ENCODE assay signal across 21 cellular contexts in the genomic region with DNA sequence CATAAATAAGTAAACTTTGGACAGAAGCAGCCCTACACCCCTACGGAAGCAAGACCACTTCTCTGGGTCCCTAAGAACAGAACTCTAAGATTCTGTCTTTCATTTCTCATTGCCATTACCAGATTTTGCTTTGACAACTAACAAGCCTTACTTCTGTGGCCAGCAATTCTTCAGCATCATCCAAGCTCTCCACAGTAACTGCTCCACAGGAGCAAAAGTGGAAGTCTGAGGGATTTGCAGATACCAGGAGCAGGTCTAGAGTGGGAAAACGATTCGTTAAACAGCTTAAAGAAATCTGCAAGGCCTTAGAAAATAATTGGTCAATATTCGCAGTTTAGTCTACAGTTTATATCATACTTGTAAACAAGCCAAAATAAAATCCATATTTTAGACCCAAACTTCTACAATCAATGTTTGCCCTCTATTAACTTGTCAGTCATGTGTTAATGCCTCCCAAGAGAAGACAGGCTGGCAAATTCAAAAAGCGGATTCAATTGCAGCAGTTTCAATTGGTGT. TPM values are rescaled to one million over a fixed set of nuclear protein-coding genes. Genes with fewer than 3 reads are reported as not detected.
A peak's percentile ranks its signal among the peaks of the same experiment; 100 is the strongest.
DNase-seq lines count a peak whose midpoint lies in the region; TF ChIP-seq lines count a peak whose summit lies in the region.
"Had no signal": no experiment of that assay in that cellular context is flagged by ENCODE, and none has a peak within 500 bp of the region (broad histone marks: within the 10 kb centered on the region; RNA-seq: fewer than 3 reads in every experiment).

No MANE protein-coding gene starts in this region.

- DNase-seq in NCI-H2171 treated with DMSO at 0.1 percent for 48 hours (lab: John Stamatoyannopoulos, UW) = peak; percentile 50
- no peak for DNase-seq in NCI-H2171 (lab: John Stamatoyannopoulos, UW)
- peak in 1 of 61 donors; percentile 20 for DNase-seq in caudate nucleus (lab: John Stamatoyannopoulos, UW)
- peak; percentile 59 for DNase-seq in midbrain (lab: John Stamatoyannopoulos, UW)
- peak in 3 of 49 donors; percentile 7 to 12 (median 8) for DNase-seq in substantia nigra (lab: John Stamatoyannopoulos, UW)
- no peak for DNase-seq in activated naive CD4-positive, alpha-beta T cell treated with anti-CD3 and anti-CD28 coated beads for 36 hours
- no peak for DNase-seq in DMS79 treated with DMSO at 0.1 percent for 48 hours (lab: John Stamatoyannopoulos, UW)
- DNase-seq in mammary epithelial cell = no peak
- DNase-seq: activated CD4-positive, alpha-beta T cell treated with anti-CD3 and anti-CD28 coated beads, Interleukin-2, amount 10 ng/mL, durations not matched to agents 7 days and 5 days; Calu3; NCI-H1092 treated with DMSO at 0.1 percent for 48 hours; PC-9; SIG-M5; stimulated activated CD4-positive, alpha-beta T cell treated with anti-CD3 and anti-CD28 coated beads, Interleukin-15, amount 100 ng/mL, for 24 hours had no signal

- intact Hi-C loops in activated naive CD4-positive, alpha-beta T cell treated with anti-CD3 and anti-CD28 coated beads for 36 hours (cut with micrococcal nuclease) = no loop called here
- intact Hi-C loops in mammary epithelial cell (cut with micrococcal nuclease) = no loop called here

- no peak overlapping the region for H3K4me3 ChIP-seq in mammary epithelial cell (replicated peaks in 1 of 3; ENCODE audit: insufficient read depth in 1 of 3, low read depth in 2 of 3, low read length in 3 of 3)
- H3K4me3 ChIP-seq: BLaER1 treated with 17β-estradiol and CSF1 and Interleukin-3, amounts not matched to agents 10 nM and 100 nM; breast epithelium; PC-9 had no signal

- H3K36me3 ChIP-seq in mammary epithelial cell (ENCODE audit: insufficient read depth, low read length) = no peaks in the 10 kb centered on the region
- H3K36me3 ChIP-seq: BLaER1 treated with 17β-estradiol and CSF1 and Interleukin-3, amounts not matched to agents 10 nM and 100 nM; breast epithelium had no signal

- no peaks in the 10 kb centered on the region for H3K36me3 Mint-ChIP-seq in activated naive CD4-positive, alpha-beta T cell treated with anti-CD3 and anti-CD28 coated beads for 36 hours (ENCODE audit: low read depth)
- H3K36me3 Mint-ChIP-seq: mesothelial cell of epicardium had no signal

- no peaks in the 10 kb centered on the region for H3K27me3 ChIP-seq in mammary epithelial cell (ENCODE audit: insufficient read depth, low read length)
- H3K27me3 ChIP-seq: BLaER1 treated with 17β-estradiol and CSF1 and Interleukin-3, amounts not matched to agents 10 nM and 100 nM; breast epithelium; foreskin keratinocyte had no signal

- peaks cover 8% of the 10 kb centered on the region for H3K4me1 ChIP-seq in mammary epithelial cell (ENCODE audit: insufficient read depth, low read length)
- H3K4me1 ChIP-seq: breast epithelium had no signal

- H4K20me1 ChIP-seq in mammary epithelial cell (ENCODE audit: insufficient read depth, low read length) = no peaks in the 10 kb centered on the region
- H4K20me1 ChIP-seq: BLaER1 treated with 17β-estradiol and CSF1 and Interleukin-3, amounts not matched to agents 10 nM and 100 nM had no signal

- H3K9me3 ChIP-seq in mammary epithelial cell (replicated peaks; ENCODE audit: insufficient read depth, low read length) = no peaks in the 10 kb centered on the region
- H3K9me3 ChIP-seq: BLaER1 treated with 17β-estradiol and CSF1 and Interleukin-3, amounts not matched to agents 10 nM and 100 nM; breast epithelium had no signal

- H3K79me2 ChIP-seq in mammary epithelial cell (ENCODE audit: insufficient read depth, low read length) = no peaks in the 10 kb centered on the region

- CTCF ChIA-PET in activated naive CD4-positive, alpha-beta T cell treated with anti-CD3 and anti-CD28 coated beads for 36 hours (lab: Charles Lee) = interaction anchor here (0.9 to 1.6 kb wide), 5 partner anchors 9 to 596 kb away, joined by 3 to 5 read pairs (median 4); no protein-coding TSS in a partner anchor
- CTCF ChIA-PET in mammary epithelial cell (lab: Charles Lee; ENCODE audit: low non-redundant PET) = no interaction called here

- no TSS peak for BruUV-seq in mammary epithelial cell (replicated peaks; lab: Mats Ljungman, UMichigan)

- H3K4me1 Mint-ChIP-seq in activated naive CD4-positive, alpha-beta T cell treated with anti-CD3 and anti-CD28 coated beads for 36 hours (ENCODE audit: low read depth) = peaks cover 2% of the 10 kb centered on the region
- H3K4me1 Mint-ChIP-seq: activated CD4-positive, alpha-beta T cell treated with anti-CD3 and anti-CD28 coated beads, Interleukin-2, amount 10 ng/mL, durations not matched to agents 7 days and 5 days; activated T-helper 17 cell treated with anti-CD3 and anti-CD28 coated beads, Interleukin-2, amount 50 U/mL, for 72 hours had no signal

- H3K27ac ChIP-seq in caudate nucleus (ENCODE audit: low read depth, low read length) (peak overlapping the region; percentile 9), substantia nigra (ENCODE audit: low read depth, low read length, poor library complexity, severe bottlenecking) (peak overlapping the region; percentile 66), mammary epithelial cell (ENCODE audit: insufficient read depth, low read depth, low read length) (no peak overlapping the region)
- H3K27ac ChIP-seq: BLaER1 treated with 17β-estradiol and CSF1 and Interleukin-3, amounts not matched to agents 10 nM and 100 nM; breast epithelium; foreskin keratinocyte; PC-9 had no signal

- H2AFZ ChIP-seq in mammary epithelial cell (ENCODE audit: low read depth, low read length) = no peak overlapping the region
- H2AFZ ChIP-seq: PC-9 had no signal

- no peak overlapping the region for H3K4me3 Mint-ChIP-seq in activated naive CD4-positive, alpha-beta T cell treated with anti-CD3 and anti-CD28 coated beads for 36 hours
- H3K4me3 Mint-ChIP-seq: activated CD4-positive, alpha-beta T cell treated with anti-CD3 and anti-CD28 coated beads, Interleukin-2, amount 10 ng/mL, durations not matched to agents 7 days and 5 days; activated T-helper 17 cell treated with anti-CD3 and anti-CD28 coated beads, Interleukin-2, amount 50 U/mL, for 72 hours; dendritic cell treated with granulocyte-macrophage colony-stimulating factor and Interleukin-4, amounts not matched to agents 40 ng/mL and 50 ng/mL, for 4 days; mesothelial cell of epicardium had no signal

- dilution Hi-C loops in mammary epithelial cell (cut with HindIII; ENCODE audit: low sequenced_read_pairs) = no loop called here

- 94% methylated on average over 5 of the region's 5 CpGs for WGBS in mammary epithelial cell (ENCODE audit: low coverage, missing lambda C conversion rate)

- no peak overlapping the region for H3K4me2 ChIP-seq in mammary epithelial cell (ENCODE audit: insufficient read depth, low read depth, low read length)
- H3K4me2 ChIP-seq: PC-9 had no signal

- no peak for TF ChIP-seq CTCF in mammary epithelial cell (conservative IDR thresholded peaks at IDR 0.05 in 1 of 2, IDR thresholded peaks at IDR 0.05 in 1 of 2; ENCODE audit: extremely low read depth in 1 of 2, insufficient read depth in 1 of 2, low read depth in 1 of 2, low read length in 2 of 2)

- H3K27ac Mint-ChIP-seq in activated naive CD4-positive, alpha-beta T cell treated with anti-CD3 and anti-CD28 coated beads for 36 hours = no peak overlapping the region
- H3K27ac Mint-ChIP-seq: activated CD4-positive, alpha-beta T cell treated with anti-CD3 and anti-CD28 coated beads, Interleukin-2, amount 10 ng/mL, durations not matched to agents 7 days and 5 days; activated T-helper 17 cell treated with anti-CD3 and anti-CD28 coated beads, Interleukin-2, amount 50 U/mL, for 72 hours; dendritic cell treated with granulocyte-macrophage colony-stimulating factor and Interleukin-4, amounts not matched to agents 40 ng/mL and 50 ng/mL, for 4 days; mesothelial cell of epicardium had no signal

- in situ Hi-C loops in mammary epithelial cell (cut with MboI; ENCODE audit: low sequenced_read_pairs in 2 of 2) = loop anchor here in 1 of 2 donors (5.0 kb wide), 1 partner anchor 66 kb away; no protein-coding TSS in a partner anchor

- no peaks in the 10 kb centered on the region for H3K27me3 Mint-ChIP-seq in activated naive CD4-positive, alpha-beta T cell treated with anti-CD3 and anti-CD28 coated beads for 36 hours (ENCODE audit: low read depth)
- H3K27me3 Mint-ChIP-seq: activated CD4-positive, alpha-beta T cell treated with anti-CD3 and anti-CD28 coated beads, Interleukin-2, amount 10 ng/mL, durations not matched to agents 7 days and 5 days; activated T-helper 17 cell treated with anti-CD3 and anti-CD28 coated beads, Interleukin-2, amount 50 U/mL, for 72 hours; dendritic cell treated with granulocyte-macrophage colony-stimulating factor and Interleukin-4, amounts not matched to agents 40 ng/mL and 50 ng/mL, for 4 days had no signal

- no peaks in the 10 kb centered on the region for H3K9me3 Mint-ChIP-seq in activated naive CD4-positive, alpha-beta T cell treated with anti-CD3 and anti-CD28 coated beads for 36 hours
- H3K9me3 Mint-ChIP-seq: activated CD4-positive, alpha-beta T cell treated with anti-CD3 and anti-CD28 coated beads, Interleukin-2, amount 10 ng/mL, durations not matched to agents 7 days and 5 days; activated T-helper 17 cell treated with anti-CD3 and anti-CD28 coated beads, Interleukin-2, amount 50 U/mL, for 72 hours; dendritic cell treated with granulocyte-macrophage colony-stimulating factor and Interleukin-4, amounts not matched to agents 40 ng/mL and 50 ng/mL, for 4 days; mesothelial cell of epicardium had no signal

- no peak overlapping the region for H3K9ac ChIP-seq in mammary epithelial cell (ENCODE audit: insufficient read depth, low read length)
- H3K9ac ChIP-seq: BLaER1 treated with 17β-estradiol and CSF1 and Interleukin-3, amounts not matched to agents 10 nM and 100 nM had no signal

RNA-seq across cellular contexts. Expression of a gene that starts 24.1 kb away (rescaled TPM):
- under 1 TPM in 1 of 2 experiments, not detected in 1; 0.07 TPM for total RNA-seq in activated naive CD4-positive, alpha-beta T cell treated with anti-CD3 and anti-CD28 coated beads for 36 hours
- total RNA-seq in mammary epithelial cell = 1 to 10 TPM in 1 of 2 donors, under 1 TPM in 1; under 0.01 to 6.2 TPM
- 1.7 TPM for polyA plus RNA-seq in mammary epithelial cell
- polyA minus RNA-seq in mammary epithelial cell = 2.7 TPM
- total RNA-seq: breast epithelium had no signal
- polyA plus RNA-seq: endothelial cell of umbilical vein had no signal

Comparison
In these comparisons a context has a peak if more than half of its experiments do, and no peak if none do; other contexts are left out.
1. DNase-seq: peak in NCI-H2171 treated with DMSO at 0.1 percent for 48 hours (single experiment) and midbrain (single experiment); none in NCI-H2171 (single experiment), activated naive CD4-positive, alpha-beta T cell treated with anti-CD3 and anti-CD28 coated beads for 36 hours (single experiment), DMS79 treated with DMSO at 0.1 percent for 48 hours (single experiment) and mammary epithelial cell (single experiment).